In genomic region chr7:73827568-73828106, GRCh38 we compare ENCODE assay signal across 9 cellular contexts. TPM values are rescaled to one million over a fixed set of nuclear protein-coding genes. Genes with fewer than 3 reads are reported as not detected.
A peak's percentile ranks its signal among the peaks of the same experiment; 100 is the strongest.
DNase-seq lines count a peak whose midpoint lies in the region; ATAC-seq lines count a peak whose summit lies in the region.
"Had no signal": no experiment of that assay in that cellular context is flagged by ENCODE, and none has a peak within 500 bp of the region (broad histone marks: within the 10 kb centered on the region; RNA-seq: fewer than 3 reads in every experiment).

No MANE protein-coding gene starts in this region.

- peak; percentile 77 for DNase-seq in DMS 273 treated with DMSO at 0.1 percent for 48 hours (lab: John Stamatoyannopoulos, UW)
- DNase-seq in NCI-H187 (lab: John Stamatoyannopoulos, UW), result peak; percentile 97 to 99
- DNase-seq in stimulated activated CD4-positive, alpha-beta T cell treated with anti-CD3 and anti-CD28 coated beads, Interleukin-2, amount 100 ng/mL, for 48 hours, result no peak
- no peak for DNase-seq in hepatic stellate cell (ENCODE audit: low spot score)
- no peak for DNase-seq in GOT3 (lab: John Stamatoyannopoulos, UW)

- ATAC-seq in activated T-helper 17 cell treated with anti-CD3 and anti-CD28 coated beads, Interleukin-2, amount 50 U/mL, for 72 hours (replicated peaks), result no peak
- ATAC-seq in GM18867 (IDR thresholded peaks at IDR 0.05; ENCODE audit: unreplicated experiment), result no peak

- peak overlapping the region; percentile 8 for H3K4me3 Mint-ChIP-seq in activated T-helper 17 cell treated with anti-CD3 and anti-CD28 coated beads, Interleukin-2, amount 50 U/mL, for 72 hours

- H3K9me3 Mint-ChIP-seq in activated T-helper 17 cell treated with anti-CD3 and anti-CD28 coated beads, Interleukin-2, amount 50 U/mL, for 72 hours, result no peaks in the 10 kb centered on the region

- no peaks in the 10 kb centered on the region for H3K36me3 Mint-ChIP-seq in activated T-helper 17 cell treated with anti-CD3 and anti-CD28 coated beads, Interleukin-2, amount 50 U/mL, for 72 hours (ENCODE audit: low read depth)

- no peaks in the 10 kb centered on the region for H3K9me3 ChIP-seq in mucosa of stomach (ENCODE audit: control insufficient read depth, low read length)

- peaks cover 41% of the 10 kb centered on the region for H3K27me3 ChIP-seq in mucosa of stomach (ENCODE audit: control insufficient read depth, insufficient read depth, low read length)

- H3K9ac ChIP-seq in mucosa of stomach (ENCODE audit: low read length), result peak overlapping the region; percentile 61

- peaks cover 54% of the 10 kb centered on the region for H3K4me1 ChIP-seq in mucosa of stomach (ENCODE audit: control insufficient read depth, insufficient read depth, low read length)

- no peak overlapping the region for H3K27ac Mint-ChIP-seq in activated T-helper 17 cell treated with anti-CD3 and anti-CD28 coated beads, Interleukin-2, amount 50 U/mL, for 72 hours

- no peaks in the 10 kb centered on the region for H3K36me3 ChIP-seq in mucosa of stomach (ENCODE audit: control insufficient read depth, insufficient read depth, low read length)

- peaks cover 7% of the 10 kb centered on the region for H3K27me3 Mint-ChIP-seq in activated T-helper 17 cell treated with anti-CD3 and anti-CD28 coated beads, Interleukin-2, amount 50 U/mL, for 72 hours

- no peak overlapping the region for H3K4me3 ChIP-seq in mucosa of stomach (ENCODE audit: low read length)

- H3K4me1 Mint-ChIP-seq in activated T-helper 17 cell treated with anti-CD3 and anti-CD28 coated beads, Interleukin-2, amount 50 U/mL, for 72 hours, result peaks cover 3% of the 10 kb centered on the region

RNA-seq across cellular contexts. Expression of gene CLDN4, which starts 3.2 kb away (rescaled TPM):
- under 1 TPM in 1 of 2 donors, not detected in 1; 0.26 TPM for total RNA-seq in activated T-helper 17 cell treated with anti-CD3 and anti-CD28 coated beads, Interleukin-2, amount 50 U/mL, for 72 hours

RNA-seq across cellular contexts. Expression of gene METTL27, which starts 14.7 kb away (rescaled TPM):
- total RNA-seq in activated T-helper 17 cell treated with anti-CD3 and anti-CD28 coated beads, Interleukin-2, amount 50 U/mL, for 72 hours, result 1 to 10 TPM in 1 of 2 donors, under 1 TPM in 1; 0.76 to 1.5 TPM

RNA-seq across cellular contexts. Expression of gene TMEM270, which starts 33.3 kb away (rescaled TPM):
- not detected for total RNA-seq in activated T-helper 17 cell treated with anti-CD3 and anti-CD28 coated beads, Interleukin-2, amount 50 U/mL, for 72 hours
- total RNA-seq: subcutaneous adipose tissue had no signal

RNA-seq across cellular contexts. Expression of gene CLDN3, which starts 57.6 kb away (rescaled TPM):
- total RNA-seq in activated T-helper 17 cell treated with anti-CD3 and anti-CD28 coated beads, Interleukin-2, amount 50 U/mL, for 72 hours, result not detected
- total RNA-seq: subcutaneous adipose tissue had no signal

Comparison
In these comparisons a context has a peak if more than half of its experiments do, and no peak if none do; other contexts are left out.
1. DNase-seq: peak in DMS 273 treated with DMSO at 0.1 percent for 48 hours (single experiment) and NCI-H187 (2 of 2); none in stimulated activated CD4-positive, alpha-beta T cell treated with anti-CD3 and anti-CD28 coated beads, Interleukin-2, amount 100 ng/mL, for 48 hours (0 of 2), hepatic stellate cell (single experiment) and GOT3 (single experiment).